1 cellular context compared by ENCODE assay signal in genomic region chr7:3879337-3880054, GRCh38.
TF ChIP-seq lines count a peak whose summit lies in the region.

No MANE protein-coding gene starts in this region.

TF ChIP-seq in K562, 482 proteins besides CTCF, POLR2A, EP300 and RAD21 (continued from another document):
- TF ChIP-seq ZBTB5 (IDR thresholded peaks at IDR 0.05) (no peak), ARID1B (IDR thresholded peaks at IDR 0.05) (peak; percentile 73), TCF3 (CRISPR knock-in tag; IDR thresholded peaks at IDR 0.05) (0 out of 2 replicates have a peak, but pooled peaks have one; percentile 36), ZBED1 (IDR thresholded peaks at IDR 0.05) (no peak), PML (IDR thresholded peaks at IDR 0.05; ENCODE audit: low read length) (peak; percentile 41; the same call in 1 of the 2 replicates), HES1 (IDR thresholded peaks at IDR 0.05; ENCODE audit: low read depth) (peak; percentile 68; the same call in 1 of the 2 replicates), TEAD4 (IDR thresholded peaks at IDR 0.05; ENCODE audit: low read length) (peak; percentile 81; the same call in 1 of the 2 replicates), TEAD4 (CRISPR knock-in tag; IDR thresholded peaks at IDR 0.05; ENCODE audit: borderline replicate concordance) (no peak), SMARCA4 (IDR thresholded peaks at IDR 0.05) (0 out of 2 replicates have a peak, but pooled peaks have one; percentile 24), DPF2 (IDR thresholded peaks at IDR 0.05) (peak; percentile 25; the same call in 1 of the 2 replicates), KLF16 (IDR thresholded peaks at IDR 0.05) (0 out of 2 replicates have a peak, but pooled peaks have one; percentile 30), HNRNPK (IDR thresholded peaks at IDR 0.05; ENCODE audit: low read depth, low read length, poor library complexity, severe bottlenecking) (no peak), MTA2 (IDR thresholded peaks at IDR 0.05; ENCODE audit: low read depth) (0 out of 2 replicates have a peak, but pooled peaks have one; percentile 29), REST (CRISPR knock-in tag; IDR thresholded peaks at IDR 0.05; ENCODE audit: low read depth) (no peak)
